Comparison of ENCODE assay signal across 15 cellular contexts in genomic region chr13:66635526-66635925, GRCh38.
DNase-seq lines count a peak whose midpoint lies in the region; ATAC-seq and TF ChIP-seq lines count a peak whose summit lies in the region.
"Had no signal": no experiment of that assay in that cellular context is flagged by ENCODE, and none has a peak within 500 bp of the region (broad histone marks: within the 10 kb centered on the region; RNA-seq: fewer than 3 reads in every experiment).

No MANE protein-coding gene starts in this region.

- H3K4me3 ChIP-seq in Panc1 (ENCODE audit: low read depth in 2 of 2, low read length in 2 of 2) (no peak overlapping the region), epithelial cell of proximal tubule (ENCODE audit: low read depth, low read length) (no peak overlapping the region), retinal pigment epithelial cell (ENCODE audit: low read length) (no peak overlapping the region), hepatocyte (no peak overlapping the region)

- no peaks in the 10 kb centered on the region for H3K9me2 ChIP-seq in hepatocyte (replicated peaks; ENCODE audit: insufficient read depth)

- CTCF ChIA-PET in Panc1 (lab: Charles Lee) = no interaction called here

- peak; percentile 42 for ATAC-seq in GM18870 (IDR thresholded peaks at IDR 0.05; ENCODE audit: unreplicated experiment)
- ATAC-seq in Panc1 = peak; percentile 65; the same call in 1 of the 2 replicates
- ATAC-seq in GM18907 (IDR thresholded peaks at IDR 0.05; ENCODE audit: unreplicated experiment) = no peak
- no peak for ATAC-seq in HG03378 (IDR thresholded peaks at IDR 0.05; ENCODE audit: unreplicated experiment)
- ATAC-seq: Right ventricle myocardium inferior had no signal

- 0 out of 2 replicates have a peak, but pooled peaks cover 5% of the 10 kb centered on the region for H3K9me3 ChIP-seq in Panc1 (ENCODE audit: control insufficient read depth, insufficient read depth, low read depth, low read length)
- H3K9me3 ChIP-seq in hepatocyte (ENCODE audit: low read depth) = no peaks in the 10 kb centered on the region

- WGBS in hepatocyte (ENCODE audit: low lambda C conversion rate, missing lambda C conversion rate) = 96% methylated on average over 1 of the region's 1 CpG

- no peak overlapping the region for H3K27ac ChIP-seq in Panc1 (ENCODE audit: low read length)
- no peak overlapping the region for H3K27ac ChIP-seq in hepatocyte

- POLR2A ChIA-PET in Panc1 (lab: Charles Lee) = no interaction called here

- H3K4me1 ChIP-seq in Panc1 (ENCODE audit: control insufficient read depth, insufficient read depth, low read length) (no peaks in the 10 kb centered on the region), hepatocyte (ENCODE audit: insufficient read depth) (no peaks in the 10 kb centered on the region)

- H3K4me2 ChIP-seq in hepatocyte = no peak overlapping the region

- no peaks in the 10 kb centered on the region for H3K27me3 ChIP-seq in Panc1 (ENCODE audit: control insufficient read depth, insufficient read depth, low read length)
- no peaks in the 10 kb centered on the region for H3K27me3 ChIP-seq in hepatocyte

- no peaks in the 10 kb centered on the region for H3K79me2 ChIP-seq in hepatocyte

- H3K36me3 ChIP-seq in Panc1 (ENCODE audit: control insufficient read depth, insufficient read depth, low read length) (no peaks in the 10 kb centered on the region), hepatocyte (replicated peaks; ENCODE audit: insufficient read depth, low read depth) (no peaks in the 10 kb centered on the region)

- no TSS peak for BruUV-seq in Panc1 (replicated peaks; lab: Mats Ljungman, UMichigan)

- TF ChIP-seq CTCF in Panc1 (IDR thresholded peaks at IDR 0.05) = no peak
- no peak for TF ChIP-seq CTCF in epithelial cell of proximal tubule (conservative IDR thresholded peaks at IDR 0.05; ENCODE audit: low read depth, low read length)
- no peak for TF ChIP-seq CTCF in retinal pigment epithelial cell (conservative IDR thresholded peaks at IDR 0.05; ENCODE audit: low read depth, low read length)
- TF ChIP-seq CTCF in hepatocyte (IDR thresholded peaks at IDR 0.05; ENCODE audit: poor library complexity) = no peak

- no peaks in the 10 kb centered on the region for H4K20me1 ChIP-seq in hepatocyte (ENCODE audit: insufficient read depth, poor library complexity, severe bottlenecking)

- in situ Hi-C loops in Panc1 (cut with HindIII; ENCODE audit: low pct_unique_long_range_greater_than_20kb, low sequenced_read_pairs) = no loop called here

- intact Hi-C loops in Panc1 (cut with micrococcal nuclease; ENCODE audit: unreplicated experiment) = no loop called here

- H2AFZ ChIP-seq in hepatocyte = no peak overlapping the region

- DNase-seq in Panc1 (ENCODE audit: low read depth, low spot score) = no peak
- peak; percentile 89 for DNase-seq in epithelial cell of proximal tubule (ENCODE audit: low read depth)
- DNase-seq in retinal pigment epithelial cell (ENCODE audit: low read depth) = peak; percentile 88
- DNase-seq in hepatocyte (ENCODE audit: low spot score) = no peak
- no peak for DNase-seq in HUDEP-2 (lab: John Stamatoyannopoulos, UW; ENCODE audit: unreplicated experiment in 76 of 76)
- DNase-seq: activated CD4-positive, alpha-beta T cell treated with anti-CD3 and anti-CD28 coated beads for 1 hour; activated gamma-delta T cell; DMS79; kidney; occipital lobe; stimulated activated CD4-positive, alpha-beta T cell treated with anti-CD3 and anti-CD28 coated beads, Interleukin-4, amount 100 ng/mL, for 1 hour had no signal

Comparison
In these comparisons a context has a peak if more than half of its experiments do, and no peak if none do; other contexts are left out.
1. ATAC-seq: peak in GM18870 (single experiment) and Panc1 (single experiment); none in GM18907 (single experiment) and HG03378 (single experiment).
2. DNase-seq: peak in epithelial cell of proximal tubule (single experiment) and retinal pigment epithelial cell (single experiment); none in Panc1 (single experiment), hepatocyte (single experiment) and HUDEP-2 (0 of 76).